ENCODE assay signal across 12 cellular contexts in the genomic region with DNA sequence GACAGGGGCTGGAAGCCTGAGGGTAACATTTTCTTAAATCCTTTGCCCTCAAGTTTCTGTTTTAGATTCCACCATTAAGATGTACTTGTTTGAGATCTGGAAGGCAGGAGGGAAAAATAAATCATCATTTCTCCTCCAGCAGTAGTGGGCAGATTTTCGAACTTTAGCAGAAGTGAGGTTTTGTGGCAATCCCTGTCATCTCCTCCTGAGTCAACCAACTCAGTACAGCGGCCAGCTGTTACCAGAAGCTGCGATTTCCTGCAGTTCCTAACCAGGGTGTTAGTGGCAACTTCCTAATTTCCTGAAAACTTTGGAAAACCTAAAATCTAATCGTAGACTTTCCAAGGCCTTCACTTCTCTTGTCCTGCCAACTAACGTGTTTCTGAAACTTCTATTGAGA.
DNase-seq lines count a peak whose midpoint lies in the region; ATAC-seq and TF ChIP-seq lines count a peak whose summit lies in the region.
"Had no signal": no experiment of that assay in that cellular context is flagged by ENCODE, and none has a peak within 500 bp of the region (broad histone marks: within the 10 kb centered on the region; RNA-seq: fewer than 3 reads in every experiment).

No MANE protein-coding gene starts in this region.

- no peak for TF ChIP-seq EP300 in gastroesophageal sphincter (IDR thresholded peaks at IDR 0.05)
- no peak for TF ChIP-seq EP300 in stomach (IDR thresholded peaks at IDR 0.05)

- no peaks in the 10 kb centered on the region for H3K36me3 Mint-ChIP-seq in central memory CD8-positive, alpha-beta T cell (ENCODE audit: insufficient read depth)

- H3K27ac Mint-ChIP-seq in central memory CD8-positive, alpha-beta T cell (ENCODE audit: low read depth), result no peak overlapping the region
- H3K27ac Mint-ChIP-seq: nephron progenitor cell had no signal

- H3K4me1 Mint-ChIP-seq in central memory CD8-positive, alpha-beta T cell, result no peaks in the 10 kb centered on the region
- H3K4me1 Mint-ChIP-seq: nephron progenitor cell had no signal

- H3K27me3 Mint-ChIP-seq in central memory CD8-positive, alpha-beta T cell, result no peaks in the 10 kb centered on the region

- peak overlapping the region in 1 of 4 donors; percentile 6 for H3K27ac ChIP-seq in gastroesophageal sphincter
- no peak overlapping the region for H3K27ac ChIP-seq in stomach
- H3K27ac ChIP-seq: coronary artery had no signal

- ATAC-seq in GM18909 (IDR thresholded peaks at IDR 0.05; ENCODE audit: poor library complexity, unreplicated experiment), result peak; percentile 60
- ATAC-seq in HG03565 (IDR thresholded peaks at IDR 0.05; ENCODE audit: unreplicated experiment), result peak; percentile 46
- no peak for ATAC-seq in central memory CD8-positive, alpha-beta T cell (replicated peaks; ENCODE audit: extremely low read depth, poor library complexity, severe bottlenecking)
- no peak for ATAC-seq in gastroesophageal sphincter

- TF ChIP-seq POLR2A in gastroesophageal sphincter (IDR thresholded peaks at IDR 0.05) (no peak), erythroblast (IDR thresholded peaks at IDR 0.05; ENCODE audit: low read length) (no peak), stomach (IDR thresholded peaks at IDR 0.05) (no peak)

- H3K27me3 ChIP-seq in gastroesophageal sphincter (no peaks in the 10 kb centered on the region), stomach (no peaks in the 10 kb centered on the region)

- H3K9me3 Mint-ChIP-seq in central memory CD8-positive, alpha-beta T cell, result no peaks in the 10 kb centered on the region
- H3K9me3 Mint-ChIP-seq: nephron progenitor cell had no signal

- H3K36me3 ChIP-seq in gastroesophageal sphincter (no peaks in the 10 kb centered on the region), stomach (no peaks in the 10 kb centered on the region)

- WGBS in gastroesophageal sphincter (ENCODE audit: low coverage in 1 of 2), 2 donors, result 11 to 26% methylated on average over 2 to 5 of the region's 5 CpGs
- WGBS in stomach, 5 donors, result 37 to 50% (median 45%) methylated on average over 5 of the region's 5 CpGs

- DNase-seq in CD1c-positive myeloid dendritic cell (ENCODE audit: extremely low spot score) (peak; percentile 46), D341Med (ENCODE audit: low spot score) (no peak), erythroblast (lab: John Stamatoyannopoulos, UW) (no peak), stomach (no peak)
- DNase-seq in central memory CD8-positive, alpha-beta T cell (ENCODE audit: low spot score in 2 of 2), result no peak
- DNase-seq: NCI-H1048, nephron progenitor cell, RPMI8226 had no signal

- H3K4me3 Mint-ChIP-seq in central memory CD8-positive, alpha-beta T cell, result peak overlapping the region; percentile 9
- H3K4me3 Mint-ChIP-seq: nephron progenitor cell had no signal

- TF ChIP-seq CTCF in gastroesophageal sphincter (IDR thresholded peaks at IDR 0.05), result no peak
- no peak for TF ChIP-seq CTCF in stomach (IDR thresholded peaks at IDR 0.05)

- no peaks in the 10 kb centered on the region for H3K4me1 ChIP-seq in gastroesophageal sphincter
- no peaks in the 10 kb centered on the region for H3K4me1 ChIP-seq in stomach

- H3K9me3 ChIP-seq in gastroesophageal sphincter (no peaks in the 10 kb centered on the region), stomach (no peaks in the 10 kb centered on the region)

- intact Hi-C loops in stomach (cut with DNase I; ENCODE audit: low total_unique reads), result no loop called here

- H3K4me3 ChIP-seq in gastroesophageal sphincter, result no peak overlapping the region
- H3K4me3 ChIP-seq in stomach, result no peak overlapping the region
- H3K4me3 ChIP-seq: coronary artery had no signal

Comparison
In these comparisons a context has a peak if more than half of its experiments do, and no peak if none do; other contexts are left out.
1. ATAC-seq: peak in GM18909 (single experiment) and HG03565 (single experiment); none in central memory CD8-positive, alpha-beta T cell (single experiment) and gastroesophageal sphincter (single experiment).